In genomic region chr10:15879663-15880062, GRCh38 we compare ENCODE assay signal across 16 cellular contexts. TPM values are rescaled to one million over a fixed set of nuclear protein-coding genes. Genes with fewer than 3 reads are reported as not detected.
DNase-seq lines count a peak whose midpoint lies in the region; ATAC-seq, FAIRE-seq and TF ChIP-seq lines count a peak whose summit lies in the region.
"Had no signal": no experiment of that assay in that cellular context is flagged by ENCODE, and none has a peak within 500 bp of the region (broad histone marks: within the 10 kb centered on the region; RNA-seq: fewer than 3 reads in every experiment).

No MANE protein-coding gene starts in this region.

- H3K4me3 ChIP-seq in K562, result no peak overlapping the region
- H3K4me3 ChIP-seq in heart right ventricle, result no peak overlapping the region
- H3K4me3 ChIP-seq: esophagus squamous epithelium, pancreas, PC-9 had no signal

- ATAC-seq in HG03520 (IDR thresholded peaks at IDR 0.05; ENCODE audit: unreplicated experiment), result peak; percentile 50
- no peak for ATAC-seq in K562
- ATAC-seq in GM18498 (IDR thresholded peaks at IDR 0.05; ENCODE audit: unreplicated experiment), result no peak
- no peak for ATAC-seq in heart right ventricle
- ATAC-seq: stimulated activated naive B cell treated with anti-CD40 and anti-IgM and Interleukin-4, amounts not matched to agents 10 μg/mL and 1 μg/mL and 100 μg/mL, for 72 hours had no signal

- intact Hi-C loops in K562 (cut with micrococcal nuclease), result no loop called here
- intact Hi-C loops in heart right ventricle (cut with DNase I), result loop anchor here in 1 of 10 donors (10.0 kb wide), 1 partner anchor 1545 kb away; no protein-coding TSS in a partner anchor

- no peak overlapping the region for H2AFZ ChIP-seq in K562 (ENCODE audit: low read depth, low read length)
- H2AFZ ChIP-seq: PC-9 had no signal

- H3K9me3 ChIP-seq in K562 (replicated peaks; ENCODE audit: control insufficient read depth, insufficient read depth, low read depth, low read length) (no peaks in the 10 kb centered on the region), heart right ventricle (no peaks in the 10 kb centered on the region)
- H3K9me3 ChIP-seq: esophagus squamous epithelium, pancreas had no signal

- no peak for TF ChIP-seq EP300 in K562 (IDR thresholded peaks at IDR 0.05; ENCODE audit: low read length)

- H3K4me1 ChIP-seq in K562 (replicated peaks in 1 of 2; ENCODE audit: control insufficient read depth in 2 of 2, insufficient read depth in 2 of 2, low read length in 2 of 2), result peaks cover 7 to 8% of the 10 kb centered on the region in 2 experiments; a peak in 4 of 5 replicates
- no peaks in the 10 kb centered on the region for H3K4me1 ChIP-seq in heart right ventricle
- H3K4me1 ChIP-seq: esophagus squamous epithelium, pancreas had no signal

- 0% methylated on average over 1 of the region's 1 CpG for WGBS in K562 (ENCODE audit: insufficient coverage, low coverage, missing lambda C conversion rate)
- WGBS in heart right ventricle, 2 donors, result 25 to 26% methylated on average over 1 of the region's 1 CpG

- no peak for TF ChIP-seq CTCF in K562 (IDR thresholded peaks at IDR 0.05 in 2 of 3, conservative IDR thresholded peaks at IDR 0.05 in 1 of 3; ENCODE audit: insufficient read depth in 2 of 3, low read depth in 1 of 3, low read length in 3 of 3)
- TF ChIP-seq CTCF in heart right ventricle (IDR thresholded peaks at IDR 0.05), result no peak

- H3K36me3 ChIP-seq in K562 (ENCODE audit: control insufficient read depth, insufficient read depth, low read length) (no peaks in the 10 kb centered on the region), heart right ventricle (no peaks in the 10 kb centered on the region)
- H3K36me3 ChIP-seq: esophagus squamous epithelium, pancreas had no signal

- CTCF ChIA-PET in K562 (lab: Yijun Ruan, JAX; ENCODE audit: low intra/inter-chr PET ratio), result interaction anchor here (1.9 kb wide), 1 partner anchor 898 kb away, joined by 8 read pairs; no protein-coding TSS in a partner anchor

- POLR2A ChIA-PET in K562 (lab: Yijun Ruan, JAX), result interaction anchor here (0.6 to 1.1 kb wide), 2 partner anchors 25 to 31 kb away, joined by 3 read pairs; no protein-coding TSS in a partner anchor

- no TSS peak for BruUV-seq in K562 (replicated peaks; lab: Mats Ljungman, UMichigan)

- peak; percentile 42 for FAIRE-seq in K562 (lab: Jason Lieb, UNC)

- H3K9me1 ChIP-seq in K562 (ENCODE audit: control insufficient read depth, insufficient read depth, low read length), result no peaks in the 10 kb centered on the region

- H3K27me3 ChIP-seq in K562 (ENCODE audit: control insufficient read depth in 2 of 2, insufficient read depth in 2 of 2, low read length in 2 of 2) (peaks cover 5 to 11% of the 10 kb centered on the region in 2 experiments; a peak in 1 of 5 replicates), heart right ventricle (peaks cover 0 to 35% (median 17%) of the 10 kb centered on the region in 7 donors)

- no peaks in the 10 kb centered on the region for H3K79me2 ChIP-seq in K562 (ENCODE audit: control insufficient read depth, insufficient read depth, low read length)

- TF ChIP-seq RAD21 in K562 (CRISPR knock-in tag; conservative IDR thresholded peaks at IDR 0.05 in 1 of 2, IDR thresholded peaks at IDR 0.05 in 1 of 2), result no peak

- TF ChIP-seq POLR2A in K562 (conservative IDR thresholded peaks at IDR 0.05), result no peak

- DNase-seq in AG08395 (ENCODE audit: low spot score) (peak; percentile 3), NCI-H2227 (lab: John Stamatoyannopoulos, UW; ENCODE audit: unreplicated experiment) (peak; percentile 28), K562 (ENCODE audit: extremely low read depth in 1 of 4, low spot score in 3 of 4) (no peak), heart right ventricle (no peak), DMS114 treated with DMSO at 0.1 percent for 48 hours (lab: John Stamatoyannopoulos, UW; ENCODE audit: unreplicated experiment) (no peak)
- DNase-seq in activated naive CD4-positive, alpha-beta T cell treated with anti-CD3 and anti-CD28 coated beads, Interleukin-2, amount 50 U/mL, for 16 hours, result no peak
- DNase-seq: activated CD4-positive, alpha-beta T cell treated with anti-CD3 and anti-CD28 coated beads, Interleukin-2, amount 50 U/mL, for 48 hours; activated naive CD4-positive, alpha-beta T cell; esophagus squamous epithelium; pancreas; PC-9; stimulated activated CD4-positive, alpha-beta T cell treated with anti-CD3 and anti-CD28 coated beads, Interleukin-2, amount 100 ng/mL, for 24 hours; stimulated activated naive B cell treated with anti-CD40 and anti-IgM and Interleukin-4, amounts not matched to agents 10 μg/mL and 1 μg/mL and 100 μg/mL, for 72 hours had no signal

- H3K4me2 ChIP-seq in K562 (ENCODE audit: insufficient read depth, low read length), result no peak overlapping the region
- H3K4me2 ChIP-seq: KMS-11, PC-9 had no signal

- in situ Hi-C loops in K562 (cut with MboI), result loop anchor here (10.0 to 25.0 kb wide), 2 partner anchors 933 to 1375 kb away; partner anchors contain the start of gene RSU1

- H4K20me1 ChIP-seq in K562 (replicated peaks; ENCODE audit: control insufficient read depth, insufficient read depth, low read length), result no peaks in the 10 kb centered on the region

- no peak overlapping the region for H3K9ac ChIP-seq in K562 (ENCODE audit: insufficient read depth in 1 of 2, low read depth in 2 of 2, low read length in 2 of 2)
- H3K9ac ChIP-seq: KMS-11 had no signal

- no peak overlapping the region for H3K27ac ChIP-seq in K562 (ENCODE audit: extremely low read depth, low read depth, low read length)
- no peak overlapping the region for H3K27ac ChIP-seq in heart right ventricle
- H3K27ac ChIP-seq: esophagus squamous epithelium, KMS-11, pancreas, PC-9 had no signal

TF ChIP-seq in K562, 482 proteins besides CTCF, POLR2A, EP300 and RAD21 (continues in another document):
- no peak for TF ChIP-seq BRCA1 (IDR thresholded peaks at IDR 0.05)
- TF ChIP-seq BRCA1 (CRISPR knock-in tag; IDR thresholded peaks at IDR 0.05), result no peak
- TF ChIP-seq ARHGAP35 (IDR thresholded peaks at IDR 0.05; ENCODE audit: partially characterized antibody), result no peak
- TF ChIP-seq EZH2 (IDR thresholded peaks at IDR 0.05; ENCODE audit: borderline replicate concordance, low read depth, low read length), result no peak
- no peak for TF ChIP-seq CXXC5 (CRISPR knock-in tag; IDR thresholded peaks at IDR 0.05)
- TF ChIP-seq USF1 (CRISPR knock-in tag; IDR thresholded peaks at IDR 0.05), result no peak
- TF ChIP-seq FOXA1 (IDR thresholded peaks at IDR 0.05; ENCODE audit: borderline replicate concordance), result no peak
- no peak for TF ChIP-seq ZKSCAN1 (IDR thresholded peaks at IDR 0.05; ENCODE audit: low read depth, low read length)
- no peak for TF ChIP-seq TEAD2 (tag; IDR thresholded peaks at IDR 0.05)
- TF ChIP-seq C11orf30 (IDR thresholded peaks at IDR 0.05; ENCODE audit: low read depth), result no peak
- TF ChIP-seq TEAD1 (CRISPR knock-in tag; IDR thresholded peaks at IDR 0.05), result no peak
- no peak for TF ChIP-seq CHD4 (IDR thresholded peaks at IDR 0.05; ENCODE audit: insufficient read depth, insufficient replicate concordance, low read depth, low read length, poor library complexity, severe bottlenecking)
- no peak for TF ChIP-seq ZNF780A (CRISPR knock-in tag; IDR thresholded peaks at IDR 0.05)
- TF ChIP-seq ATF6 (CRISPR knock-in tag; IDR thresholded peaks at IDR 0.05), result no peak
- no peak for TF ChIP-seq NEUROD1 (IDR thresholded peaks at IDR 0.05; ENCODE audit: borderline replicate concordance, low read depth, low read length, partially characterized antibody)
- TF ChIP-seq ZNF586 (CRISPR knock-in tag; conservative IDR thresholded peaks at IDR 0.05), result no peak

RNA-seq across cellular contexts. Expression of gene MINDY3, which starts 19.4 kb away (rescaled TPM):
- 13.0 and 53.9 TPM in 2 replicates for total RNA-seq in K562 (2011; cell fraction: chromatin; rRNA removed; ENCODE audit: low replicate concordance)
- total RNA-seq in K562 (2011; cell fraction: nucleolus; rRNA removed), result 7.5 and 9.9 TPM in 2 replicates
- total RNA-seq in K562 (2011; cell fraction: nucleoplasm; rRNA removed), result 25.6 and 40.0 TPM in 2 replicates
- total RNA-seq in K562 (2014; rRNA removed) (11.7 and 14.0 TPM in 2 replicates), K562 (2014; rRNA removed; fragmentation: Illumina TruSeq; extraction: Trizol) (29.1 and 33.9 TPM in 2 replicates), K562 (2015; rRNA removed; fragmentation: Illumina TruSeq; extraction: Trizol) (28.8 and 29.5 TPM in 2 replicates), K562 (2021) (22.0 and 23.0 TPM in 2 replicates), heart right ventricle (10 to 100 TPM; 16.0 to 26.0 (median 23.2) TPM)
- polyA plus RNA-seq in K562 (2011; rRNA removed) (17.1 and 18.3 TPM in 2 replicates), K562 (2014; fragmentation: Illumina TruSeq; extraction: Trizol) (21.3 and 23.6 TPM in 2 replicates), K562 (2014; fragmentation: Nextera tagmentation; extraction: Ambion mirVana) (10 to 100 TPM; 34.2 to 35.9 TPM), K562 (2014; rRNA removed) (14.7 and 19.2 TPM in 2 replicates), heart right ventricle (10 to 100 TPM; 10.8 to 17.6 TPM)
- polyA plus RNA-seq in K562 (2011; cell fraction: cytosol; rRNA removed), result 2.9 and 6.9 TPM in 2 replicates
- 17.9 and 29.3 TPM in 2 replicates for polyA plus RNA-seq in K562 (2011; cell fraction: nucleus; rRNA removed)
- 16.7 and 29.5 TPM in 2 replicates for polyA plus RNA-seq in K562 (2012)
- polyA minus RNA-seq in K562 (2011; rRNA and poly(A)+ RNA removed), result 24.1 and 28.4 TPM in 2 replicates
- 9.4 and 10.1 TPM in 2 replicates for polyA minus RNA-seq in K562 (2011; cell fraction: cytosol; rRNA and poly(A)+ RNA removed)
- 29.1 and 59.8 TPM in 2 replicates for polyA minus RNA-seq in K562 (2011; cell fraction: nucleus; rRNA and poly(A)+ RNA removed)

Comparison
In these comparisons a context has a peak if more than half of its experiments do, and no peak if none do; other contexts are left out.
1. DNase-seq: peak in AG08395 (single experiment) and NCI-H2227 (single experiment); none in K562 (0 of 4), heart right ventricle (0 of 2), DMS114 treated with DMSO at 0.1 percent for 48 hours (single experiment) and activated naive CD4-positive, alpha-beta T cell treated with anti-CD3 and anti-CD28 coated beads, Interleukin-2, amount 50 U/mL, for 16 hours (single experiment).